In the genomic region with DNA sequence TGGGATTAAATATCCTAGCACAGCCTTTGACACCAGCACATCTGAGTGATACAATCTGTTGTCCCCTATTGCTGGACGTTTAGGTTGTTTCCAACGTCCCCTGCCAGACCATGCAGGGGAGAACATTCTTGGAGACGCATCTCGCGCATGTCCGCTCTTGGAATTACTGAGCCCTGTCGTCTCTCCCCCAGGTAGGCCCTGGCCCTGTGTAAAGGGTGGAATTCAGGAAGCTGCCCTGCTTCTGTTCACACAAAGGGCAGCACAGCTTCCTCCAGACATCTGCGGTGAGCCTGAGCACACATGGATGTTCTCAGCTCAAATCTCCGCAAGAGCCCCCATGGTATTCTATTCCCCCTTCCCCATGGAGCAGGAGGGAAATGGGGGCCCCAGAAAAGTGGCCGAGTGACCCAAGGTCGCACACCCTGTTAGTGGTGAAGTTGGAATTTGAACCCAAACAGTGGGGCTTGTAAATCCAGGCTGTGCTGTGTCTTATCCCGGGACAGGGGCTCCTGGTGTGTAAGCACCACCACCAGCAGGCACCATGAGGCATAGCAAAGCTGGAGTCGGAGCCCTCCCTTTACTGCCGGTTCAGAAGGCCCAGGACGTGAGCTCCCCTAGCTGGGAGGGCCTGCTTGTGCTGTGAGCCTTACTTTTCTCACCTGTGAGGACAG, we compare ENCODE assay signal across 1 cellular context.
TF ChIP-seq lines count a peak whose summit lies in the region.

No MANE protein-coding gene starts in this region.

TF ChIP-seq in HepG2, 621 proteins besides CTCF, POLR2A, EP300 and RAD21 (continued from another document and continues in another):
- TF ChIP-seq, protein P1, sequence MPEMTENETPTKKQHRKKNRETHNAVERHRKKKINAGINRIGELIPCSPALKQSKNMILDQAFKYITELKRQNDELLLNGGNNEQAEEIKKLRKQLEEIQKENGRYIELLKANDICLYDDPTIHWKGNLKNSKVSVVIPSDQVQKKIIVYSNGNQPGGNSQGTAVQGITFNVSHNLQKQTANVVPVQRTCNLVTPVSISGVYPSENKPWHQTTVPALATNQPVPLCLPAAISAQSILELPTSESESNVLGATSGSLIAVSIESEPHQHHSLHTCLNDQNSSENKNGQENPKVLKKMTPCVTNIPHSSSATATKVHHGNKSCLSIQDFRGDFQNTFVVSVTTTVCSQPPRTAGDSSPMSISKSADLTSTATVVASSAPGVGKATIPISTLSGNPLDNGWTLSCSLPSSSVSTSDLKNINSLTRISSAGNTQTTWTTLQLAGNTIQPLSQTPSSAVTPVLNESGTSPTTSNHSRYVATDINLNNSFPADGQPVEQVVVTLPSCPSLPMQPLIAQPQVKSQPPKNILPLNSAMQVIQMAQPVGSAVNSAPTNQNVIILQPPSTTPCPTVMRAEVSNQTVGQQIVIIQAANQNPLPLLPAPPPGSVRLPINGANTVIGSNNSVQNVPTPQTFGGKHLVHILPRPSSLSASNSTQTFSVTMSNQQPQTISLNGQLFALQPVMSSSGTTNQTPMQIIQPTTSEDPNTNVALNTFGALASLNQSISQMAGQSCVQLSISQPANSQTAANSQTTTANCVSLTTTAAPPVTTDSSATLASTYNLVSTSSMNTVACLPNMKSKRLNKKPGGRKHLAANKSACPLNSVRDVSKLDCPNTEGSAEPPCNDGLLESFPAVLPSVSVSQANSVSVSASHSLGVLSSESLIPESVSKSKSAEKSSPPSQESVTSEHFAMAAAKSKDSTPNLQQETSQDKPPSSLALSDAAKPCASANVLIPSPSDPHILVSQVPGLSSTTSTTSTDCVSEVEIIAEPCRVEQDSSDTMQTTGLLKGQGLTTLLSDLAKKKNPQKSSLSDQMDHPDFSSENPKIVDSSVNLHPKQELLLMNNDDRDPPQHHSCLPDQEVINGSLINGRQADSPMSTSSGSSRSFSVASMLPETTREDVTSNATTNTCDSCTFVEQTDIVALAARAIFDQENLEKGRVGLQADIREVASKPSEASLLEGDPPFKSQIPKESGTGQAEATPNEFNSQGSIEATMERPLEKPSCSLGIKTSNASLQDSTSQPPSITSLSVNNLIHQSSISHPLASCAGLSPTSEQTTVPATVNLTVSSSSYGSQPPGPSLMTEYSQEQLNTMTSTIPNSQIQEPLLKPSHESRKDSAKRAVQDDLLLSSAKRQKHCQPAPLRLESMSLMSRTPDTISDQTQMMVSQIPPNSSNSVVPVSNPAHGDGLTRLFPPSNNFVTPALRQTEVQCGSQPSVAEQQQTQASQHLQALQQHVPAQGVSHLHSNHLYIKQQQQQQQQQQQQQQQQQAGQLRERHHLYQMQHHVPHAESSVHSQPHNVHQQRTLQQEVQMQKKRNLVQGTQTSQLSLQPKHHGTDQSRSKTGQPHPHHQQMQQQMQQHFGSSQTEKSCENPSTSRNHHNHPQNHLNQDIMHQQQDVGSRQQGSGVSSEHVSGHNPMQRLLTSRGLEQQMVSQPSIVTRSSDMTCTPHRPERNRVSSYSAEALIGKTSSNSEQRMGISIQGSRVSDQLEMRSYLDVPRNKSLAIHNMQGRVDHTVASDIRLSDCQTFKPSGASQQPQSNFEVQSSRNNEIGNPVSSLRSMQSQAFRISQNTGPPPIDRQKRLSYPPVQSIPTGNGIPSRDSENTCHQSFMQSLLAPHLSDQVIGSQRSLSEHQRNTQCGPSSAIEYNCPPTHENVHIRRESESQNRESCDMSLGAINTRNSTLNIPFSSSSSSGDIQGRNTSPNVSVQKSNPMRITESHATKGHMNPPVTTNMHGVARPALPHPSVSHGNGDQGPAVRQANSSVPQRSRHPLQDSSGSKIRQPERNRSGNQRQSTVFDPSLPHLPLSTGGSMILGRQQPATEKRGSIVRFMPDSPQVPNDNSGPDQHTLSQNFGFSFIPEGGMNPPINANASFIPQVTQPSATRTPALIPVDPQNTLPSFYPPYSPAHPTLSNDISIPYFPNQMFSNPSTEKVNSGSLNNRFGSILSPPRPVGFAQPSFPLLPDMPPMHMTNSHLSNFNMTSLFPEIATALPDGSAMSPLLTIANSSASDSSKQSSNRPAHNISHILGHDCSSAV (CRISPR knock-in tag; IDR thresholded peaks at IDR 0.05; ENCODE audit: borderline replicate concordance), result no peak
- TF ChIP-seq, protein P2, sequence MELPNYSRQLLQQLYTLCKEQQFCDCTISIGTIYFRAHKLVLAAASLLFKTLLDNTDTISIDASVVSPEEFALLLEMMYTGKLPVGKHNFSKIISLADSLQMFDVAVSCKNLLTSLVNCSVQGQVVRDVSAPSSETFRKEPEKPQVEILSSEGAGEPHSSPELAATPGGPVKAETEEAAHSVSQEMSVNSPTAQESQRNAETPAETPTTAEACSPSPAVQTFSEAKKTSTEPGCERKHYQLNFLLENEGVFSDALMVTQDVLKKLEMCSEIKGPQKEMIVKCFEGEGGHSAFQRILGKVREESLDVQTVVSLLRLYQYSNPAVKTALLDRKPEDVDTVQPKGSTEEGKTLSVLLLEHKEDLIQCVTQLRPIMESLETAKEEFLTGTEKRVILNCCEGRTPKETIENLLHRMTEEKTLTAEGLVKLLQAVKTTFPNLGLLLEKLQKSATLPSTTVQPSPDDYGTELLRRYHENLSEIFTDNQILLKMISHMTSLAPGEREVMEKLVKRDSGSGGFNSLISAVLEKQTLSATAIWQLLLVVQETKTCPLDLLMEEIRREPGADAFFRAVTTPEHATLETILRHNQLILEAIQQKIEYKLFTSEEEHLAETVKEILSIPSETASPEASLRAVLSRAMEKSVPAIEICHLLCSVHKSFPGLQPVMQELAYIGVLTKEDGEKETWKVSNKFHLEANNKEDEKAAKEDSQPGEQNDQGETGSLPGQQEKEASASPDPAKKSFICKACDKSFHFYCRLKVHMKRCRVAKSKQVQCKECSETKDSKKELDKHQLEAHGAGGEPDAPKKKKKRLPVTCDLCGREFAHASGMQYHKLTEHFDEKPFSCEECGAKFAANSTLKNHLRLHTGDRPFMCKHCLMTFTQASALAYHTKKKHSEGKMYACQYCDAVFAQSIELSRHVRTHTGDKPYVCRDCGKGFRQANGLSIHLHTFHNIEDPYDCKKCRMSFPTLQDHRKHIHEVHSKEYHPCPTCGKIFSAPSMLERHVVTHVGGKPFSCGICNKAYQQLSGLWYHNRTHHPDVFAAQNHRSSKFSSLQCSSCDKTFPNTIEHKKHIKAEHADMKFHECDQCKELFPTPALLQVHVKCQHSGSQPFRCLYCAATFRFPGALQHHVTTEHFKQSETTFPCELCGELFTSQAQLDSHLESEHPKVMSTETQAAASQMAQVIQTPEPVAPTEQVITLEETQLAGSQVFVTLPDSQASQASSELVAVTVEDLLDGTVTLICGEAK (IDR thresholded peaks at IDR 0.05), result no peak
- TF ChIP-seq, protein P2 (CRISPR knock-in tag; IDR thresholded peaks at IDR 0.05), result no peak
- TF ChIP-seq DMAP1 (CRISPR knock-in tag; IDR thresholded peaks at IDR 0.05) (0 out of 2 replicates have a peak, but pooled peaks have one; percentile 45), RBM22 (optimal IDR thresholded peaks at IDR 0.05; ENCODE audit: low read length) (no peak), ZNF660 (CRISPR knock-in tag; IDR thresholded peaks at IDR 0.05; ENCODE audit: borderline replicate concordance, low read depth) (no peak), MYNN (CRISPR knock-in tag; IDR thresholded peaks at IDR 0.05; ENCODE audit: low read depth) (no peak), SMC3 (IDR thresholded peaks at IDR 0.05; ENCODE audit: low read length) (peak; percentile 51; the same call in 1 of the 2 replicates), REPIN1 (CRISPR knock-in tag; IDR thresholded peaks at IDR 0.05; ENCODE audit: borderline replicate concordance, low read depth) (peak; percentile 64; the same call in 1 of the 2 replicates), KAT7 (CRISPR knock-in tag; IDR thresholded peaks at IDR 0.05; ENCODE audit: borderline replicate concordance) (no peak), ZNF331 (CRISPR knock-in tag; IDR thresholded peaks at IDR 0.05) (0 out of 2 replicates have a peak, but pooled peaks have one; percentile 45), SOX6 (IDR thresholded peaks at IDR 0.05) (no peak), SOX6 (CRISPR knock-in tag; IDR thresholded peaks at IDR 0.05) (peak; percentile 80)
- TF ChIP-seq, protein P3, sequence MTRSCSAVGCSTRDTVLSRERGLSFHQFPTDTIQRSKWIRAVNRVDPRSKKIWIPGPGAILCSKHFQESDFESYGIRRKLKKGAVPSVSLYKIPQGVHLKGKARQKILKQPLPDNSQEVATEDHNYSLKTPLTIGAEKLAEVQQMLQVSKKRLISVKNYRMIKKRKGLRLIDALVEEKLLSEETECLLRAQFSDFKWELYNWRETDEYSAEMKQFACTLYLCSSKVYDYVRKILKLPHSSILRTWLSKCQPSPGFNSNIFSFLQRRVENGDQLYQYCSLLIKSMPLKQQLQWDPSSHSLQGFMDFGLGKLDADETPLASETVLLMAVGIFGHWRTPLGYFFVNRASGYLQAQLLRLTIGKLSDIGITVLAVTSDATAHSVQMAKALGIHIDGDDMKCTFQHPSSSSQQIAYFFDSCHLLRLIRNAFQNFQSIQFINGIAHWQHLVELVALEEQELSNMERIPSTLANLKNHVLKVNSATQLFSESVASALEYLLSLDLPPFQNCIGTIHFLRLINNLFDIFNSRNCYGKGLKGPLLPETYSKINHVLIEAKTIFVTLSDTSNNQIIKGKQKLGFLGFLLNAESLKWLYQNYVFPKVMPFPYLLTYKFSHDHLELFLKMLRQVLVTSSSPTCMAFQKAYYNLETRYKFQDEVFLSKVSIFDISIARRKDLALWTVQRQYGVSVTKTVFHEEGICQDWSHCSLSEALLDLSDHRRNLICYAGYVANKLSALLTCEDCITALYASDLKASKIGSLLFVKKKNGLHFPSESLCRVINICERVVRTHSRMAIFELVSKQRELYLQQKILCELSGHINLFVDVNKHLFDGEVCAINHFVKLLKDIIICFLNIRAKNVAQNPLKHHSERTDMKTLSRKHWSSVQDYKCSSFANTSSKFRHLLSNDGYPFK (CRISPR knock-in tag; IDR thresholded peaks at IDR 0.05; ENCODE audit: borderline replicate concordance), result no peak; the same call in 1 of the 2 replicates
- TF ChIP-seq, protein P4, sequence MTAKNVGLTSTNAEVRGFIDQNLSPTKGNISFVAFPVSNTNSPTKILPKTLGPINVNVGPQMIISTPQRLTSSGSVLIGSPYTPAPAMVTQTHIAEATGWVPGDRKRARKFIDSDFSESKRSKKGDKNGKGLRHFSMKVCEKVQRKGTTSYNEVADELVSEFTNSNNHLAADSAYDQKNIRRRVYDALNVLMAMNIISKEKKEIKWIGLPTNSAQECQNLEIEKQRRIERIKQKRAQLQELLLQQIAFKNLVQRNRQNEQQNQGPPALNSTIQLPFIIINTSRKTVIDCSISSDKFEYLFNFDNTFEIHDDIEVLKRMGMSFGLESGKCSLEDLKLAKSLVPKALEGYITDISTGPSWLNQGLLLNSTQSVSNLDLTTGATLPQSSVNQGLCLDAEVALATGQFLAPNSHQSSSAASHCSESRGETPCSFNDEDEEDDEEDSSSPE (CRISPR knock-in tag; IDR thresholded peaks at IDR 0.05), result no peak
- TF ChIP-seq, protein P5, sequence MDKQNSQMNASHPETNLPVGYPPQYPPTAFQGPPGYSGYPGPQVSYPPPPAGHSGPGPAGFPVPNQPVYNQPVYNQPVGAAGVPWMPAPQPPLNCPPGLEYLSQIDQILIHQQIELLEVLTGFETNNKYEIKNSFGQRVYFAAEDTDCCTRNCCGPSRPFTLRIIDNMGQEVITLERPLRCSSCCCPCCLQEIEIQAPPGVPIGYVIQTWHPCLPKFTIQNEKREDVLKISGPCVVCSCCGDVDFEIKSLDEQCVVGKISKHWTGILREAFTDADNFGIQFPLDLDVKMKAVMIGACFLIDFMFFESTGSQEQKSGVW (CRISPR knock-in tag; IDR thresholded peaks at IDR 0.05; ENCODE audit: borderline replicate concordance), result no peak
- TF ChIP-seq, protein P6, sequence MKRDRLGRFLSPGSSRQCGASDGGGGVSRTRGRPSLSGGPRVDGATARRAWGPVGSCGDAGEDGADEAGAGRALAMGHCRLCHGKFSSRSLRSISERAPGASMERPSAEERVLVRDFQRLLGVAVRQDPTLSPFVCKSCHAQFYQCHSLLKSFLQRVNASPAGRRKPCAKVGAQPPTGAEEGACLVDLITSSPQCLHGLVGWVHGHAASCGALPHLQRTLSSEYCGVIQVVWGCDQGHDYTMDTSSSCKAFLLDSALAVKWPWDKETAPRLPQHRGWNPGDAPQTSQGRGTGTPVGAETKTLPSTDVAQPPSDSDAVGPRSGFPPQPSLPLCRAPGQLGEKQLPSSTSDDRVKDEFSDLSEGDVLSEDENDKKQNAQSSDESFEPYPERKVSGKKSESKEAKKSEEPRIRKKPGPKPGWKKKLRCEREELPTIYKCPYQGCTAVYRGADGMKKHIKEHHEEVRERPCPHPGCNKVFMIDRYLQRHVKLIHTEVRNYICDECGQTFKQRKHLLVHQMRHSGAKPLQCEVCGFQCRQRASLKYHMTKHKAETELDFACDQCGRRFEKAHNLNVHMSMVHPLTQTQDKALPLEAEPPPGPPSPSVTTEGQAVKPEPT (CRISPR knock-in tag; IDR thresholded peaks at IDR 0.05; ENCODE audit: low read depth), result peak; percentile 70; the same call in 1 of the 2 replicates
